Comparison of ENCODE assay signal across 2 cellular contexts in genomic region chr10:21161090-21161625, GRCh38.
TF ChIP-seq lines count a peak whose summit lies in the region.

No MANE protein-coding gene starts in this region.

TF ChIP-seq in WTC11, 78 proteins besides CTCF, POLR2A, EP300 and RAD21:
- TF ChIP-seq ZNF121 (CRISPR knock-in tag; IDR thresholded peaks at IDR 0.05): peak; percentile 91
- no peak for TF ChIP-seq GTF2I (CRISPR knock-in tag; conservative IDR thresholded peaks at IDR 0.05)

TF ChIP-seq in H1, 55 proteins besides CTCF, POLR2A, EP300 and RAD21:
- TF ChIP-seq FOSL1 (IDR thresholded peaks at IDR 0.05; ENCODE audit: insufficient read depth, low read depth, low read length): no peak
- no peak for TF ChIP-seq SIRT6 (IDR thresholded peaks at IDR 0.05; ENCODE audit: low read length)
- TF ChIP-seq SUZ12 (IDR thresholded peaks at IDR 0.05; ENCODE audit: low read length): no peak
- no peak for TF ChIP-seq JUN (IDR thresholded peaks at IDR 0.05; ENCODE audit: low read depth, low read length)
- no peak for TF ChIP-seq RFX5 (IDR thresholded peaks at IDR 0.05; ENCODE audit: borderline replicate concordance, low read depth, low read length)
- no peak for TF ChIP-seq TEAD4 (IDR thresholded peaks at IDR 0.05; ENCODE audit: low read depth, low read length)
- no peak for TF ChIP-seq GTF2F1 (IDR thresholded peaks at IDR 0.05; ENCODE audit: borderline replicate concordance, low read depth, low read length)
- no peak for TF ChIP-seq POU5F1 (IDR thresholded peaks at IDR 0.05; ENCODE audit: low read depth, low read length)
- TF ChIP-seq GABPA (IDR thresholded peaks at IDR 0.05; ENCODE audit: borderline replicate concordance, insufficient read depth, low read length): no peak
- no peak for TF ChIP-seq KDM5A (IDR thresholded peaks at IDR 0.05; ENCODE audit: low read length)
- TF ChIP-seq BACH1 (IDR thresholded peaks at IDR 0.05; ENCODE audit: low read length): no peak
- no peak for TF ChIP-seq EGR1 (IDR thresholded peaks at IDR 0.05; ENCODE audit: borderline replicate concordance, low read depth, low read length)
- no peak for TF ChIP-seq ZNF274 (IDR thresholded peaks at IDR 0.05; ENCODE audit: borderline replicate concordance, extremely low read depth, low read length)
- TF ChIP-seq CREB1 (IDR thresholded peaks at IDR 0.05): no peak
- no peak for TF ChIP-seq SIN3A (conservative IDR thresholded peaks at IDR 0.05 in 1 of 2, IDR thresholded peaks at IDR 0.05 in 1 of 2; ENCODE audit: low read depth in 1 of 2, low read length in 2 of 2)
TF ChIP-seq in H1: peak in this region for 0.
